Comparison of ENCODE assay signal across 9 cellular contexts in the genomic region with DNA sequence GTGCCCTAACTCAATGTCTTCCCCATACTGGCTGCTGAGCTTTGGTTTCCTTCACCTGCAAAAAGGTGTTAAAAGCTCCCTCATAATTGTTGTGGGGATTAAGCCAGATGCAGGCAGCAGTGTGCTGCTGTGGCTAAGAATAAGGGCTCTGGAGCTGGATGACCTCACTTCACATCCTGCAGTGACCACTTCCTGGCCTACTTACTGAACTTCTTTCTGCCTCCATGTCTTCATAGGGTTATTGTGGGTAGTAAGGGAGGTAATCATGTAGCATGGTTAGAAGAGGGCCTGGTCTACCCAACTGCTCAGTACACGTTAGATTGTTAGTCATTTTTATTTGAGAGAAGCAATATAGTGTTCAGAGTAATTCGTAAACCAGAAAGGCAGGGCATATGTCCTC. TPM values are rescaled to one million over a fixed set of nuclear protein-coding genes. Genes with fewer than 3 reads are reported as not detected.
DNase-seq lines count a peak whose midpoint lies in the region; ATAC-seq and TF ChIP-seq lines count a peak whose summit lies in the region.
"Had no signal": no experiment of that assay in that cellular context is flagged by ENCODE, and none has a peak within 500 bp of the region (broad histone marks: within the 10 kb centered on the region; RNA-seq: fewer than 3 reads in every experiment).

No MANE protein-coding gene starts in this region.

- TF ChIP-seq EP300 in esophagus muscularis mucosa (IDR thresholded peaks at IDR 0.05) = no peak

- H4K20me1 ChIP-seq in Karpas-422 (ENCODE audit: insufficient read depth, low read depth, low read length) = no peaks in the 10 kb centered on the region

- H3K9me3 ChIP-seq in esophagus muscularis mucosa (no peaks in the 10 kb centered on the region), Karpas-422 (ENCODE audit: low read length) (no peaks in the 10 kb centered on the region)

- H3K9me2 ChIP-seq in Karpas-422 (replicated peaks; ENCODE audit: insufficient read depth, low read length) = no peaks in the 10 kb centered on the region

- TF ChIP-seq POLR2A in esophagus muscularis mucosa (IDR thresholded peaks at IDR 0.05; ENCODE audit: low read depth) = no peak

- no peak overlapping the region for H3K9ac ChIP-seq in Karpas-422 (ENCODE audit: low read length)

- 94% methylated on average over 2 of the region's 2 CpGs for WGBS in esophagus muscularis mucosa

- intact Hi-C loops in esophagus muscularis mucosa (cut with DNase I) = loop anchor here (10.0 kb wide), 1 partner anchor 55 kb away; no protein-coding TSS in a partner anchor

- peaks cover 10 to 49% (median 44%) of the 10 kb centered on the region in 4 donors for H3K4me1 ChIP-seq in esophagus muscularis mucosa
- peaks cover 4% of the 10 kb centered on the region for H3K4me1 ChIP-seq in Karpas-422 (ENCODE audit: low read length)

- DNase-seq in EH (ENCODE audit: low read depth) (peak; percentile 51), HT1080 (ENCODE audit: low read depth) (peak; percentile 87), esophagus muscularis mucosa (ENCODE audit: extremely low spot score) (no peak), NCI-H446 (lab: John Stamatoyannopoulos, UW) (no peak), GM19240 (ENCODE audit: insufficient read length, low spot score) (no peak), germinal center (ENCODE audit: low spot score) (no peak), Karpas-422 (no peak)
- DNase-seq: anterior cingulate cortex had no signal

- H3K4me2 ChIP-seq in Karpas-422 (ENCODE audit: low read depth, low read length, poor library complexity, severe bottlenecking) = no peak overlapping the region

- H3K27ac ChIP-seq in esophagus muscularis mucosa (replicated peaks in 1 of 4) = peak overlapping the region; percentile 71 to 81 (median 72)
- no peak overlapping the region for H3K27ac ChIP-seq in Karpas-422 (ENCODE audit: low read length)

- H3K27me3 ChIP-seq in esophagus muscularis mucosa (no peaks in the 10 kb centered on the region), Karpas-422 (ENCODE audit: low read length) (no peaks in the 10 kb centered on the region)

- no peak overlapping the region for H2AFZ ChIP-seq in Karpas-422 (ENCODE audit: low read length)

- TF ChIP-seq CTCF in esophagus muscularis mucosa (IDR thresholded peaks at IDR 0.05) = no peak

- H3K4me3 ChIP-seq in esophagus muscularis mucosa = no peak overlapping the region
- no peak overlapping the region for H3K4me3 ChIP-seq in Karpas-422 (ENCODE audit: low read length)

- H3K36me3 ChIP-seq in esophagus muscularis mucosa = peaks cover 12 to 74% (median 56%) of the 10 kb centered on the region in 4 donors
- no peaks in the 10 kb centered on the region for H3K36me3 ChIP-seq in Karpas-422 (ENCODE audit: insufficient read depth, low read length)

- ATAC-seq in GM21367 (IDR thresholded peaks at IDR 0.05; ENCODE audit: unreplicated experiment) = peak; percentile 85

- no peaks in the 10 kb centered on the region for H3K79me2 ChIP-seq in Karpas-422 (ENCODE audit: low read length)

RNA-seq across cellular contexts. Expression of a gene that starts 18.4 kb away (rescaled TPM):
- 53.1 and 79.4 TPM in 2 replicates for total RNA-seq in HT1080 (2014; rRNA removed; shearing (Covaris generic))
- polyA plus RNA-seq in HT1080 (2015; cell fraction: cytosol; rRNA removed) = 85.5 and 99.8 TPM in 2 replicates
- polyA plus RNA-seq in HT1080 (2015; cell fraction: nucleus; rRNA removed) = 67.5 and 77.8 TPM in 2 replicates
- 100 to 1,000 TPM; 101 to 177 (median 141) TPM for total RNA-seq in esophagus muscularis mucosa
- total RNA-seq in Karpas-422 (2014; rRNA removed; shearing (Covaris generic); ENCODE audit: low replicate concordance) = 8.4 and 18.9 TPM in 2 replicates

Comparison
In these comparisons a context has a peak if more than half of its experiments do, and no peak if none do; other contexts are left out.
1. DNase-seq: peak in EH (single experiment) and HT1080 (single experiment); none in esophagus muscularis mucosa (single experiment), NCI-H446 (0 of 2), GM19240 (single experiment), germinal center (single experiment) and Karpas-422 (single experiment).